ENCODE assay signal across 8 cellular contexts in genomic region chr14:52131640-52132320, GRCh38.
DNase-seq lines count a peak whose midpoint lies in the region; ATAC-seq and TF ChIP-seq lines count a peak whose summit lies in the region.

No MANE protein-coding gene starts in this region.

- H3K4me2 ChIP-seq in OCI-LY3 (ENCODE audit: low read length) = peak overlapping the region; percentile 70

- no peaks in the 10 kb centered on the region for H4K20me1 ChIP-seq in OCI-LY3 (ENCODE audit: insufficient read depth, low read length)

- peak; percentile 89 for TF ChIP-seq CTCF in OCI-LY3 (IDR thresholded peaks at IDR 0.05; ENCODE audit: low read depth, low read length)

- H3K9me3 ChIP-seq in OCI-LY3 (ENCODE audit: insufficient read depth, low read length) = no peaks in the 10 kb centered on the region

- no peaks in the 10 kb centered on the region for H3K36me3 ChIP-seq in OCI-LY3 (replicated peaks; ENCODE audit: low read depth, low read length)

- no peak overlapping the region for H3K27ac ChIP-seq in OCI-LY3 (ENCODE audit: low read length)

- peaks cover 12% of the 10 kb centered on the region for H3K4me1 ChIP-seq in OCI-LY3 (ENCODE audit: low read length)

- no peaks in the 10 kb centered on the region for H3K79me2 ChIP-seq in OCI-LY3 (ENCODE audit: low read length)

- H3K27me3 ChIP-seq in OCI-LY3 (ENCODE audit: low read depth, low read length) = no peaks in the 10 kb centered on the region

- H3K4me3 ChIP-seq in OCI-LY3 (ENCODE audit: low read length) = peak overlapping the region; percentile 47

- intact Hi-C loops in left ventricle myocardium superior (cut with micrococcal nuclease) = loop anchor here (5.0 kb wide), 1 partner anchor 134 kb away; no protein-coding TSS in a partner anchor

- peak overlapping the region; percentile 35 for H3K9ac ChIP-seq in OCI-LY3 (ENCODE audit: low read length)

- H2AFZ ChIP-seq in OCI-LY3 (ENCODE audit: low read depth, low read length) = peak overlapping the region; percentile 69

- peak; percentile 92 for DNase-seq in COLO829 (ENCODE audit: low spot score)
- peak; percentile 69 for DNase-seq in HuH-7 (ENCODE audit: low spot score)
- peak; percentile 93 for DNase-seq in amniotic stem cell (lab: John Stamatoyannopoulos, UW)
- DNase-seq in left ventricle myocardium superior = peak; percentile 62
- peak; percentile 59 for DNase-seq in retina

- peak; percentile 95 for ATAC-seq in left ventricle myocardium superior
- ATAC-seq in HG03378 (IDR thresholded peaks at IDR 0.05; ENCODE audit: unreplicated experiment) = no peak
- ATAC-seq in GM18867 (IDR thresholded peaks at IDR 0.05; ENCODE audit: unreplicated experiment) = no peak
